ENCODE assay signal across 7 cellular contexts in the genomic region with DNA sequence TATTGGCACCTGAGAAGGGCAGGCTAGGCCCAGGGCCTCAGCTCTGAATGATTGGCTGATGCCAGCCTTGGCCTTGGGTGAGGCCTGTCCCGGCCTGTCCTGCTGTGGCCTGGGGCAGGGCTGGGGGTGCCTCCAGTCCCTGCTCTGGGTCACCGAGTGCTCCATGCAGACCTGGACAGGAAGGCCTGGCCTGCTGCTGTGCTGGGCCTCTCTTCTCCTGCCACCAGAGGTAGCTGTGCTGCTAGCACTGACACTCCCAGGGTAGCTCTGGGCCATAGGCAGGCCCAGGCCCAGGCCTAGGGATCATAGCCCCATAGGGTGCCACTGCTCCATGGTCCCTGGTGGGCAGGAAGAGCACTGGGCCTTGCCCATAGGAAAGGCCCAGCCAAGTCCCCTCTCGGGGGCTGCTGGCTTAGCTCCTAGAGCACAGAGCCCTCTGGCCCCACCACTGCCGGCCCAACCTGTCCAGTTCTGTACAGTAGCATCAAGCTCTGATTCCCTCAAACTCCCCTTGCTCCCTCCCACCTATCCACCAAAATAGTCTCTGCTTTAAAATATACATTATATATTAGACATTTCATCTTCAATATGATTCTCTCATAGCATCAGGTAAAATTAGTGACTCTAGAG. TPM values are rescaled to one million over a fixed set of nuclear protein-coding genes. Genes with fewer than 3 reads are reported as not detected.
DNase-seq lines count a peak whose midpoint lies in the region; ATAC-seq and TF ChIP-seq lines count a peak whose summit lies in the region.

No MANE protein-coding gene starts in this region.

- in situ Hi-C loops in transverse colon (cut with MboI; ENCODE audit: low pct_ligation_motif_present in 1 of 4, low pct_unique_long_range_greater_than_20kb in 1 of 4, low sequenced_read_pairs in 3 of 4): loop anchor here in 1 of 4 donors (25.0 kb wide), 1 partner anchor 146 kb away; no protein-coding TSS in a partner anchor

- no peak for TF ChIP-seq POLR2A in transverse colon (IDR thresholded peaks at IDR 0.05)

- TF ChIP-seq CTCF in transverse colon (IDR thresholded peaks at IDR 0.05): peak; percentile 33 to 46 (median 41)

- H3K36me3 ChIP-seq in MG63 (peaks cover 23% of the 10 kb centered on the region), transverse colon (peaks cover 0 to 3% (median 0%) of the 10 kb centered on the region in 4 donors)

- H3K4me3 ChIP-seq in MG63: no peak overlapping the region
- no peak overlapping the region for H3K4me3 ChIP-seq in transverse colon

- peak overlapping the region; percentile 2 to 70 (median 61) for H3K27ac ChIP-seq in transverse colon

- no peak for TF ChIP-seq EP300 in transverse colon (IDR thresholded peaks at IDR 0.05; ENCODE audit: low read depth)

- no peaks in the 10 kb centered on the region for H3K27me3 ChIP-seq in MG63
- no peaks in the 10 kb centered on the region for H3K27me3 ChIP-seq in transverse colon

- peaks cover 6 to 13% (median 9%) of the 10 kb centered on the region in 4 donors for H3K4me1 ChIP-seq in transverse colon

- peak; percentile 60 for DNase-seq in GM04504 (ENCODE audit: low read depth)
- DNase-seq in MG63: peak; percentile 84
- peak; percentile 47 for DNase-seq in amniotic epithelial cell (ENCODE audit: low read depth)
- DNase-seq in islet precursor cell: peak; percentile 93
- no peak for DNase-seq in transverse colon

- ATAC-seq in GM21447 (IDR thresholded peaks at IDR 0.05; ENCODE audit: unreplicated experiment) (no peak), HG03095 (IDR thresholded peaks at IDR 0.05; ENCODE audit: unreplicated experiment) (no peak)

- WGBS in transverse colon (ENCODE audit: low coverage in 1 of 2), 2 donors: 73% methylated on average over 4 of the region's 4 CpGs; no CpG with 5 or more reads in 1 of the 2 donors

- H3K9me3 ChIP-seq in MG63: no peaks in the 10 kb centered on the region
- H3K9me3 ChIP-seq in transverse colon: no peaks in the 10 kb centered on the region

- intact Hi-C loops in transverse colon (cut with DNase I; ENCODE audit: low total_unique reads): loop anchor here (5.0 kb wide), 1 partner anchor 131 kb away; a partner anchor contains a TSS

RNA-seq across cellular contexts. Expression of a gene that starts 18.2 kb away (rescaled TPM):
- total RNA-seq in MG63 (2014; rRNA removed; shearing (Covaris generic); ENCODE audit: low replicate concordance): 16.0 and 21.0 TPM in 2 replicates
- 10 to 100 TPM; 29.6 to 80.4 (median 45.8) TPM for total RNA-seq in transverse colon
